8 cellular contexts compared by ENCODE assay signal in the genomic region with DNA sequence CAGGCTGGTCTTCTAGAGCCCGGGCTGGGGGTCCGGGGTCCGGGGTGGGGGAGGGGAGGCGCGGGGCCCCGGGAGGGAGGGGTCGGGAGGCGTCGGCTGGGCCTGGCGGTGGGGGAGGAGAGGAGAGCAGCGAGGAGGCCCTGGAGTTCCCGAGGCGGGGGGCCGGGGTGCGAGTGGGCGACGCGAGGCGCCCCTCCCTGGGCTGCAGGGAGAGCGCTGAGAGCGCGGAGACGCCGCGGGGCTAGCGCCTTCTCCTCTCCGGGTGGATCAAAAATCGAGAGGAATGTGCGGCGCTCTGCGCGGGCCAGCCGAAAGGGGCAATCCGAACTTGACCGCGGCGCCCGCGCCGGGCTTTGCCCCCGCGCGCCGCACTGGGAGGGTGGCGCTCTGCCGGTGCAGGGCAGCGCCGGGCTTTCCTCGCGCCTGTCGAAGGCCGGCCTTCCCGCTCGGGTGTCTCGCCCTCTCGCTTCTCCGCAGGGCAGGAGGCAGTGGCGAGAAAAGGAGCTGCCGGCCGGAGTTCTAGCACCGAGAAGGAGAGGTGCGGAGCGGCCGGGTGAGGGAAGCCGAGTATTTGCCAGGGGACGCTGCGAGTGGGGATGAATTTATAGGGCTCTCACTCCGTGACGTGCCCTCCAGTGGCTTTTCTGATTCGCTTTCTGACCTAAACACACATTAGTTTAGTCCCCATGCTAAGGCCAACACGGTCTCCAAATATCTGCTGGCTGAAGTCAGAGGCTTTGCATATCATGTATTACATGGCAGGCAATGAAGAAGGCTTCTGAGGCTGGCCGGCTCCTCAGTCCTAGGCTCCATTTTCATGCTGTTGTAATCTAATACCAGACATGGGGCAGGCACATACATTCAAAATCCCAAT. TPM values are rescaled to one million over a fixed set of nuclear protein-coding genes. Genes with fewer than 3 reads are reported as not detected.
DNase-seq lines count a peak whose midpoint lies in the region; FAIRE-seq and TF ChIP-seq lines count a peak whose summit lies in the region.

A gene with protein sequence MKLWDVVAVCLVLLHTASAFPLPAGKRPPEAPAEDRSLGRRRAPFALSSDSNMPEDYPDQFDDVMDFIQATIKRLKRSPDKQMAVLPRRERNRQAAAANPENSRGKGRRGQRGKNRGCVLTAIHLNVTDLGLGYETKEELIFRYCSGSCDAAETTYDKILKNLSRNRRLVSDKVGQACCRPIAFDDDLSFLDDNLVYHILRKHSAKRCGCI (minus strand): TSS at position 6 of the 874 bp plus-strand sequence. CDS start 5,245 bp downstream, outside the sequence.

- peaks cover 15% of the 10 kb centered on the region for H3K27me3 ChIP-seq in brain microvascular endothelial cell (replicated peaks)
- H3K27me3 ChIP-seq in stomach: peaks cover 8 to 89% (median 70%) of the 10 kb centered on the region in 3 donors

- 1 to 4% (median 2%) methylated on average over 44 to 72 of the region's 72 CpGs for WGBS in stomach, 5 donors

- TF ChIP-seq CTCF in Calu3 (IDR thresholded peaks at IDR 0.05; ENCODE audit: unreplicated experiment) (no peak), brain microvascular endothelial cell (IDR thresholded peaks at IDR 0.05; ENCODE audit: low read depth, low read length, missing control alignments) (peak; percentile 13), kidney (IDR thresholded peaks at IDR 0.05; ENCODE audit: borderline replicate concordance, extremely low read depth, insufficient read depth) (no peak), stomach (IDR thresholded peaks at IDR 0.05) (no peak)

- peak; percentile 26 for DNase-seq in Calu3
- peak; percentile 66 for DNase-seq in HTR-8/SVneo (ENCODE audit: insufficient read length, low spot score)
- DNase-seq in brain microvascular endothelial cell: no peak
- peak; percentile 82 for DNase-seq in kidney
- DNase-seq in stomach: peak; percentile 34
- DNase-seq in activated CD4-positive, CD25-positive, alpha-beta regulatory T cell (lab: John Stamatoyannopoulos, UW): no peak
- no peak for DNase-seq in T-helper 1 cell
- DNase-seq in AML-193 (lab: John Stamatoyannopoulos, UW): no peak

- peak within 1 kb of the TSS; percentile 52 for H3K4me3 Mint-ChIP-seq in Calu3 (ENCODE audit: low read depth, unreplicated experiment)

- no peaks in the 10 kb centered on the region for H3K4me1 Mint-ChIP-seq in Calu3 (ENCODE audit: low read depth, unreplicated experiment)

- H3K27ac ChIP-seq in brain microvascular endothelial cell (no peak within 1 kb of the TSS), kidney (ENCODE audit: low read depth in 2 of 2, low read length in 2 of 2) (peak within 1 kb of the TSS in 1 of 2 donors; percentile 24), stomach (peak within 1 kb of the TSS; percentile 53 to 87 (median 81))

- H3K27me3 Mint-ChIP-seq in Calu3 (ENCODE audit: unreplicated experiment): peaks cover 78% of the 10 kb centered on the region

- in situ Hi-C loops in brain microvascular endothelial cell (cut with HindIII; ENCODE audit: low pct_ligation_motif_present, low sequenced_read_pairs): loop anchor here (25.0 kb wide), 1 partner anchor 347 kb away; no protein-coding TSS in a partner anchor

- no peaks in the 10 kb centered on the region for H3K9me3 Mint-ChIP-seq in Calu3 (ENCODE audit: low read depth, unreplicated experiment)

- FAIRE-seq in HTR-8/SVneo (lab: Jason Lieb, UNC): peak; percentile 76
- no peak for FAIRE-seq in kidney (lab: Jason Lieb, UNC)

- H3K9ac ChIP-seq in kidney (ENCODE audit: low read length in 2 of 2): no peak within 1 kb of the TSS

- no peak for TF ChIP-seq EP300 in stomach (IDR thresholded peaks at IDR 0.05)

- H3K4me1 ChIP-seq in kidney (ENCODE audit: control insufficient read depth in 1 of 2, insufficient read depth in 1 of 2, low read depth in 1 of 2, low read length in 2 of 2) (peaks cover 0 to 20% of the 10 kb centered on the region in 2 donors), stomach (peaks cover 32 to 58% (median 48%) of the 10 kb centered on the region in 4 donors)

- peaks cover 6% of the 10 kb centered on the region for H3K36me3 Mint-ChIP-seq in Calu3 (ENCODE audit: insufficient read depth, unreplicated experiment)

- BruUV-seq in Calu3 (replicated peaks; lab: Mats Ljungman, UMichigan): no TSS peak

- intact Hi-C loops in Calu3 (cut with micrococcal nuclease; ENCODE audit: unreplicated experiment): no loop called here
- intact Hi-C loops in kidney (cut with DNase I): no loop called here
- intact Hi-C loops in stomach (cut with DNase I; ENCODE audit: low total_unique reads): no loop called here

- no peak for TF ChIP-seq POLR2A in stomach (IDR thresholded peaks at IDR 0.05)

- no peak within 1 kb of the TSS for H3K27ac Mint-ChIP-seq in Calu3 (ENCODE audit: unreplicated experiment)

- no peaks in the 10 kb centered on the region for H3K36me3 ChIP-seq in brain microvascular endothelial cell (replicated peaks)
- no peaks in the 10 kb centered on the region for H3K36me3 ChIP-seq in kidney (ENCODE audit: control insufficient read depth in 1 of 2, insufficient read depth in 2 of 2, low read length in 2 of 2)
- H3K36me3 ChIP-seq in stomach: no peaks in the 10 kb centered on the region

- CTCF ChIA-PET in Calu3 (lab: Charles Lee): interaction anchor here (0.6 kb wide), 1 partner anchor 266 kb away, joined by 4 read pairs; no protein-coding TSS in a partner anchor

- no peaks in the 10 kb centered on the region for H3K9me3 ChIP-seq in kidney (ENCODE audit: control insufficient read depth in 1 of 2, low read length in 2 of 2)
- H3K9me3 ChIP-seq in stomach: no peaks in the 10 kb centered on the region

- peak within 1 kb of the TSS; percentile 69 for H3K4me3 ChIP-seq in brain microvascular endothelial cell (ENCODE audit: low read depth, low read length)
- H3K4me3 ChIP-seq in kidney (ENCODE audit: low read length in 2 of 2): peak within 1 kb of the TSS; percentile 53 to 56
- H3K4me3 ChIP-seq in stomach: peak within 1 kb of the TSS; percentile 48 to 53 (median 51)

RNA-seq across cellular contexts. Expression of the gene that starts here (rescaled TPM):
- total RNA-seq in Calu3 (2022): not detected in 2 replicates
- total RNA-seq in kidney: 0.88 TPM
- 0.34 TPM for polyA plus RNA-seq in kidney (ENCODE audit: insufficient read depth, low read depth, low replicate concordance)
- total RNA-seq in stomach: 1 to 10 TPM in 1 of 5 donors, under 1 TPM in 2, not detected in 2; 0.29 to 1.1 (median 0.29) TPM
- under 1 TPM; 0.55 to 0.93 (median 0.92) TPM for polyA plus RNA-seq in stomach

Comparison
In these comparisons a context has a peak if more than half of its experiments do, and no peak if none do; other contexts are left out.
1. Peak in DNase-seq in Calu3; RNA of the gene not detected or under 1 TPM.
2. Peak in DNase-seq and H3K4me3 ChIP-seq in kidney; RNA of the gene not detected or under 1 TPM.
3. DNase-seq: peak in HTR-8/SVneo (single experiment) and stomach (single experiment); none in brain microvascular endothelial cell (single experiment), activated CD4-positive, CD25-positive, alpha-beta regulatory T cell (0 of 4), T-helper 1 cell (0 of 5) and AML-193 (0 of 2).
4. Peak in every context shown above with its lines, with median percentiles within 50 percentile points of each other: H3K4me3 ChIP-seq.